ENCODE assay signal across 16 cellular contexts in the genomic region with DNA sequence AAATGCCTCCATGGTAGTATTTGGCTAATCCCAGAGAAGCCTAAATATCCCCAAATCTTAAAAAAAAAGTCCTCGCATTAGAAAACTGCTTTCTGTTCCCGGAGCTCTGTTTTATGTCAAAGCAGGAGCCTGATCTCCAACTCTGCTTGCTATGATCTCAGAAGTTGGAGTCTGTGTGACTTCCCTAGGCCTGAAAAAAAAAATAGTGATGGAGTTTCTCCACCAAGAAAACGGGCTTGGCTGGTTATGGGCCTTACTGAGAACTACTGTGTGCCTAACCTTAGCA.
A peak's percentile ranks its signal among the peaks of the same experiment; 100 is the strongest.
DNase-seq lines count a peak whose midpoint lies in the region; ATAC-seq and TF ChIP-seq lines count a peak whose summit lies in the region.
"Had no signal": no experiment of that assay in that cellular context is flagged by ENCODE, and none has a peak within 500 bp of the region (broad histone marks: within the 10 kb centered on the region; RNA-seq: fewer than 3 reads in every experiment).

No MANE protein-coding gene starts in this region.

- H2AFZ ChIP-seq in hepatocyte, result no peak overlapping the region

- ATAC-seq in Right ventricle myocardium superior (ENCODE audit: poor library complexity), result peak; percentile 68
- ATAC-seq in GM19328 (IDR thresholded peaks at IDR 0.05; ENCODE audit: unreplicated experiment), result no peak
- ATAC-seq: CD8-positive, alpha-beta T cell had no signal

- no peaks in the 10 kb centered on the region for H3K27me3 ChIP-seq in left ventricle myocardium inferior (ENCODE audit: low read depth)
- no peaks in the 10 kb centered on the region for H3K27me3 ChIP-seq in hepatocyte
- H3K27me3 ChIP-seq in rectal smooth muscle tissue (ENCODE audit: control insufficient read depth, insufficient read depth, low read length), result no peaks in the 10 kb centered on the region
- no peaks in the 10 kb centered on the region for H3K27me3 ChIP-seq in uterus

- H3K9ac ChIP-seq in rectal smooth muscle tissue (ENCODE audit: low read length), result no peak overlapping the region
- H3K9ac ChIP-seq: KMS-11 had no signal

- no peak for TF ChIP-seq CTCF in left ventricle myocardium inferior (IDR thresholded peaks at IDR 0.05; ENCODE audit: borderline replicate concordance)
- no peak for TF ChIP-seq CTCF in hepatocyte (IDR thresholded peaks at IDR 0.05; ENCODE audit: poor library complexity)
- no peak for TF ChIP-seq CTCF in uterus (IDR thresholded peaks at IDR 0.05)

- DNase-seq in Right ventricle myocardium superior (no peak), left ventricle myocardium inferior (no peak), hepatocyte (ENCODE audit: low spot score) (peak; percentile 37), uterus (peak in 1 of 2 donors; percentile 43), SKM-1 (lab: John Stamatoyannopoulos, UW; ENCODE audit: unreplicated experiment) (no peak), GM03348 (ENCODE audit: low spot score) (no peak)
- DNase-seq: 8988T; CD8-positive, alpha-beta T cell; NCI-H1436; NCI-H2029; NCI-H2171; NCI-H510A; NCI-H774 had no signal

- H3K4me3 ChIP-seq in left ventricle myocardium inferior, result no peak overlapping the region
- H3K4me3 ChIP-seq in hepatocyte, result no peak overlapping the region
- H3K4me3 ChIP-seq in rectal smooth muscle tissue (ENCODE audit: low read length), result no peak overlapping the region
- no peak overlapping the region for H3K4me3 ChIP-seq in uterus

- H3K36me3 ChIP-seq in left ventricle myocardium inferior (peaks cover 5% of the 10 kb centered on the region), hepatocyte (replicated peaks; ENCODE audit: insufficient read depth, low read depth) (no peaks in the 10 kb centered on the region), rectal smooth muscle tissue (ENCODE audit: control insufficient read depth, insufficient read depth, low read length) (no peaks in the 10 kb centered on the region), uterus (no peaks in the 10 kb centered on the region)

- TF ChIP-seq POLR2A in uterus (IDR thresholded peaks at IDR 0.05), result no peak

- no peak overlapping the region for H3K4me2 ChIP-seq in hepatocyte
- H3K4me2 ChIP-seq: KMS-11 had no signal

- intact Hi-C loops in Right ventricle myocardium superior (cut with DNase I), result no loop called here
- intact Hi-C loops in left ventricle myocardium inferior (cut with micrococcal nuclease), result no loop called here
- intact Hi-C loops in uterus (cut with DNase I; ENCODE audit: low total_unique reads), result no loop called here

- H3K27ac ChIP-seq in left ventricle myocardium inferior (replicated peaks) (no peak overlapping the region), hepatocyte (peak overlapping the region; percentile 77), rectal smooth muscle tissue (ENCODE audit: low read depth, low read length) (peak overlapping the region; percentile 72), uterus (peak overlapping the region; percentile 55 to 66)
- H3K27ac ChIP-seq: KMS-11 had no signal

- H3K4me1 ChIP-seq in left ventricle myocardium inferior (peaks cover 3% of the 10 kb centered on the region), hepatocyte (ENCODE audit: insufficient read depth) (peaks cover 12% of the 10 kb centered on the region), rectal smooth muscle tissue (ENCODE audit: control insufficient read depth, insufficient read depth, low read length) (peaks cover 22% of the 10 kb centered on the region), uterus (no peaks in the 10 kb centered on the region)

- H3K79me2 ChIP-seq in hepatocyte, result no peaks in the 10 kb centered on the region

- peaks cover 16% of the 10 kb centered on the region for H3K9me3 ChIP-seq in left ventricle myocardium inferior (replicated peaks)
- no peaks in the 10 kb centered on the region for H3K9me3 ChIP-seq in hepatocyte (ENCODE audit: low read depth)
- H3K9me3 ChIP-seq in uterus, result no peaks in the 10 kb centered on the region

- no peaks in the 10 kb centered on the region for H4K20me1 ChIP-seq in hepatocyte (ENCODE audit: insufficient read depth, poor library complexity, severe bottlenecking)

- H3K9me2 ChIP-seq in hepatocyte (replicated peaks; ENCODE audit: insufficient read depth), result no peaks in the 10 kb centered on the region

- WGBS in hepatocyte (ENCODE audit: low lambda C conversion rate, missing lambda C conversion rate), result 41% methylated on average over 3 of the region's 3 CpGs
